ENCODE assay signal across 8 cellular contexts in the genomic region with DNA sequence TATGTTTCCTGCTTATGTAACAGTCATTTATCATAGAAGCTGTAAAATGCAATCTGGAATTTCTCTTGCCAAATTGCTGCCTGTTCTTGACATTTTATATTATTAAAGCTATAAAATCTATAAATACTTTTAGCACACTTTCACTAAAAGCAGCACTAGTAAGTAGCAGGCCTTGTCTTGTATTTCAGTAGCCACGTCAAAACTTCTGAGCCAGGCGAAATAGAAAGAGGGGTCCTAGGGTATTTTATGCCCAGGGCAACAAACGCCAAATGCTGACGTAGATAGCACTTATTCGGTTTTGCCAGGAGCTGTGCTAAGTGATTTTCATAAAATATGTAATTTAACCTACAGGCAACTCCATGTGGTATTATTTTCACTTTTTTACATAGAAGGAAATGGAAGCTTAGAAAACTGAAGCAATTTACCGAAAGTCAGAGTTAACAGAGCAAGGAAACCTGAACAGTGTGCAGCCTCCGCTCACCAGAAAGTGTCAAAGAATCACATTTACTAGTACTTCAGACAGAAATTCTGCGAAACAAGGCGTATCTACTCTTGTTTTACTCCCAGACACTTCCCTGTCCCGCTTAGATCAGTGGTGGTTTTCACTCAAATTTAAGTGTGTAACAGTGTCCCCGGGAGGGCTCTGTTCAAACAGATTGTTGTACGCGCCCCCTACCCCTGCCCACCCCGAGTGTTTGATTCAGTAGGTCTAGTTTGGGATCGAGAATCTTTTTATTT. TPM values are rescaled to one million over a fixed set of nuclear protein-coding genes. Genes with fewer than 3 reads are reported as not detected.
A peak's percentile ranks its signal among the peaks of the same experiment; 100 is the strongest.
DNase-seq lines count a peak whose midpoint lies in the region; ATAC-seq, FAIRE-seq and TF ChIP-seq lines count a peak whose summit lies in the region.

No MANE protein-coding gene starts in this region.

- H2BK12ac ChIP-seq in mesenchymal stem cell (ENCODE audit: low read length in 2 of 2): no peak overlapping the region

- H3K9me3 ChIP-seq in heart right ventricle (no peaks in the 10 kb centered on the region), mesenchymal stem cell (ENCODE audit: control insufficient read depth, low read length) (no peaks in the 10 kb centered on the region)

- peaks cover 0 to 18% (median 0%) of the 10 kb centered on the region in 9 donors for H3K36me3 ChIP-seq in heart right ventricle
- H3K36me3 ChIP-seq in mesenchymal stem cell (ENCODE audit: control insufficient read depth in 1 of 2, insufficient read depth in 2 of 2, low read depth in 1 of 2, low read length in 2 of 2): peaks cover 0 to 6% of the 10 kb centered on the region in 2 experiments

- intact Hi-C loops in heart right ventricle (cut with DNase I): loop anchor here in 4 of 10 donors (2.0 to 10.0 kb wide), 4 partner anchors 90 to 577 kb away; a partner anchor contains a TSS
- intact Hi-C loops in Right ventricle myocardium superior (cut with DNase I): no loop called here
- intact Hi-C loops in activated T-helper 1 cell treated with anti-CD3 and anti-CD28 coated beads, Interleukin-12 subunit alpha, Interleukin-12 subunit beta, Interleukin-2, Interleukin-4 antibody, amounts not matched to agents 30 ng/mL and 10 ng/mL and 1 ng/mL, durations not matched to agents 14 hours and 24 hours and 36 hours (cut with micrococcal nuclease): loop anchor here (1.0 to 10.0 kb wide), 7 partner anchors 12 to 970 kb away; a partner anchor contains a TSS

- peak overlapping the region; percentile 99 for H3K9ac ChIP-seq in mesenchymal stem cell (ENCODE audit: low read length)

- H3K4me3 ChIP-seq in heart right ventricle: peak overlapping the region in 9 of 10 donors; percentile 51 to 95 (median 77)
- H3K4me3 ChIP-seq in mesenchymal stem cell (ENCODE audit: insufficient read depth in 1 of 2, low read depth in 1 of 2, low read length in 2 of 2): peak overlapping the region in 1 of 2 experiments; percentile 97

- H4K8ac ChIP-seq in mesenchymal stem cell (ENCODE audit: low read length): no peak overlapping the region

- FAIRE-seq in urothelium cell line (lab: Jason Lieb, UNC): no peak

- no peak overlapping the region for H3K18ac ChIP-seq in mesenchymal stem cell (ENCODE audit: low read depth in 1 of 2, low read length in 2 of 2)

- no peak for TF ChIP-seq CTCF in heart right ventricle (IDR thresholded peaks at IDR 0.05)

- H2AK5ac ChIP-seq in mesenchymal stem cell (ENCODE audit: low read length, severe bottlenecking): no peak overlapping the region

- no peaks in the 10 kb centered on the region for H3K9me3 Mint-ChIP-seq in activated T-helper 1 cell treated with anti-CD3 and anti-CD28 coated beads, Interleukin-12 subunit alpha, Interleukin-12 subunit beta, Interleukin-2, Interleukin-4 antibody, amounts not matched to agents 30 ng/mL and 10 ng/mL and 1 ng/mL, durations not matched to agents 14 hours and 24 hours and 36 hours

- peaks cover 13% of the 10 kb centered on the region for H3K79me1 ChIP-seq in mesenchymal stem cell (replicated peaks; ENCODE audit: low read length, poor library complexity, severe bottlenecking)

- H3K27ac Mint-ChIP-seq in activated T-helper 1 cell treated with anti-CD3 and anti-CD28 coated beads, Interleukin-12 subunit alpha, Interleukin-12 subunit beta, Interleukin-2, Interleukin-4 antibody, amounts not matched to agents 30 ng/mL and 10 ng/mL and 1 ng/mL, durations not matched to agents 14 hours and 24 hours and 36 hours: peak overlapping the region; percentile 98

- no peak overlapping the region for H2BK15ac ChIP-seq in mesenchymal stem cell (ENCODE audit: low read depth, poor library complexity, severe bottlenecking)

- H2AFZ ChIP-seq in mesenchymal stem cell (ENCODE audit: low read depth, low read length): no peak overlapping the region

- DNase-seq in heart right ventricle: no peak
- DNase-seq in Right ventricle myocardium superior: no peak
- DNase-seq in activated T-helper 1 cell treated with anti-CD3 and anti-CD28 coated beads, Interleukin-12 subunit alpha, Interleukin-12 subunit beta, Interleukin-2, Interleukin-4 antibody, amounts not matched to agents 30 ng/mL and 10 ng/mL and 1 ng/mL, durations not matched to agents 14 hours and 24 hours and 36 hours (ENCODE audit: low spot score): no peak
- no peak for DNase-seq in mesenchymal stem cell
- peak; percentile 8 for DNase-seq in urothelium cell line (ENCODE audit: low spot score)
- DNase-seq in cerebellar cortex (ENCODE audit: low spot score): no peak
- DNase-seq in NCI-H1092 treated with DMSO at 0.1 percent for 48 hours (lab: John Stamatoyannopoulos, UW): no peak

- peaks cover 0 to 27% (median 16%) of the 10 kb centered on the region in 9 donors for H3K4me1 ChIP-seq in heart right ventricle
- H3K4me1 ChIP-seq in mesenchymal stem cell (ENCODE audit: control insufficient read depth, insufficient read depth, low read depth, low read length): peaks cover 3% of the 10 kb centered on the region

- H3K4me2 ChIP-seq in mesenchymal stem cell (ENCODE audit: low read length, poor library complexity, severe bottlenecking): no peak overlapping the region

- no peak overlapping the region for H3K14ac ChIP-seq in mesenchymal stem cell (ENCODE audit: low read length in 2 of 2)

- no peak overlapping the region for H3K4ac ChIP-seq in mesenchymal stem cell (ENCODE audit: low read depth in 1 of 2, low read length in 2 of 2)

- peak overlapping the region; percentile 94 for H3K4me3 Mint-ChIP-seq in activated T-helper 1 cell treated with anti-CD3 and anti-CD28 coated beads, Interleukin-12 subunit alpha, Interleukin-12 subunit beta, Interleukin-2, Interleukin-4 antibody, amounts not matched to agents 30 ng/mL and 10 ng/mL and 1 ng/mL, durations not matched to agents 14 hours and 24 hours and 36 hours

- H3K36me3 Mint-ChIP-seq in activated T-helper 1 cell treated with anti-CD3 and anti-CD28 coated beads, Interleukin-12 subunit alpha, Interleukin-12 subunit beta, Interleukin-2, Interleukin-4 antibody, amounts not matched to agents 30 ng/mL and 10 ng/mL and 1 ng/mL, durations not matched to agents 14 hours and 24 hours and 36 hours (ENCODE audit: low read depth): peaks cover 14% of the 10 kb centered on the region

- H3K27ac ChIP-seq in heart right ventricle (peak overlapping the region in 4 of 10 donors; percentile 91 to 97 (median 96)), mesenchymal stem cell (ENCODE audit: low read length, poor library complexity, severe bottlenecking) (no peak overlapping the region)

- no peaks in the 10 kb centered on the region for H3K27me3 Mint-ChIP-seq in activated T-helper 1 cell treated with anti-CD3 and anti-CD28 coated beads, Interleukin-12 subunit alpha, Interleukin-12 subunit beta, Interleukin-2, Interleukin-4 antibody, amounts not matched to agents 30 ng/mL and 10 ng/mL and 1 ng/mL, durations not matched to agents 14 hours and 24 hours and 36 hours (ENCODE audit: insufficient read depth)

- H3K27me3 ChIP-seq in heart right ventricle: no peaks in the 10 kb centered on the region
- H3K27me3 ChIP-seq in mesenchymal stem cell (ENCODE audit: control insufficient read depth in 1 of 2, insufficient read depth in 1 of 2, low read length in 2 of 2): no peaks in the 10 kb centered on the region

- H2BK5ac ChIP-seq in mesenchymal stem cell (ENCODE audit: low read depth, low read length, poor library complexity, severe bottlenecking): no peak overlapping the region

- H3K23ac ChIP-seq in mesenchymal stem cell (ENCODE audit: low read length in 2 of 2): no peak overlapping the region

- 93 to 95% methylated on average over 15 of the region's 15 CpGs for WGBS in heart right ventricle, 2 donors
- WGBS in mesenchymal stem cell: 96% methylated on average over 12 of the region's 15 CpGs

- no peak overlapping the region for H2BK120ac ChIP-seq in mesenchymal stem cell (ENCODE audit: low read depth, low read length)

- H3K4me1 Mint-ChIP-seq in activated T-helper 1 cell treated with anti-CD3 and anti-CD28 coated beads, Interleukin-12 subunit alpha, Interleukin-12 subunit beta, Interleukin-2, Interleukin-4 antibody, amounts not matched to agents 30 ng/mL and 10 ng/mL and 1 ng/mL, durations not matched to agents 14 hours and 24 hours and 36 hours (ENCODE audit: low read depth): peaks cover 21% of the 10 kb centered on the region

- H4K91ac ChIP-seq in mesenchymal stem cell (ENCODE audit: low read length): no peak overlapping the region

- ATAC-seq in heart right ventricle (no peak), Right ventricle myocardium superior (ENCODE audit: poor library complexity) (no peak), HG03135 (IDR thresholded peaks at IDR 0.05; ENCODE audit: unreplicated experiment) (no peak)

RNA-seq across cellular contexts. Expression of a gene that starts 1.1 kb away (rescaled TPM):
- total RNA-seq in heart right ventricle (10 to 100 TPM in 7 of 10 donors, 1 to 10 TPM in 3; 8.9 to 15.4 (median 10.9) TPM), Right ventricle myocardium superior (12.5 TPM)
- polyA plus RNA-seq in heart right ventricle: 1 to 10 TPM; 5.1 to 7.9 TPM
- 23.1 and 26.0 TPM in 2 replicates for total RNA-seq in activated T-helper 1 cell treated with anti-CD3 and anti-CD28 coated beads, Interleukin-12 subunit alpha, Interleukin-12 subunit beta, Interleukin-2, Interleukin-4 antibody, amounts not matched to agents 30 ng/mL and 10 ng/mL and 1 ng/mL, durations not matched to agents 14 hours and 24 hours and 36 hours
- polyA plus RNA-seq in mesenchymal stem cell (2013, experiment 1 of 2): 13.5 TPM
- polyA plus RNA-seq in mesenchymal stem cell (2013, experiment 2 of 2): 12.3 TPM
